26 cellular contexts compared by ENCODE assay signal in the genomic region with DNA sequence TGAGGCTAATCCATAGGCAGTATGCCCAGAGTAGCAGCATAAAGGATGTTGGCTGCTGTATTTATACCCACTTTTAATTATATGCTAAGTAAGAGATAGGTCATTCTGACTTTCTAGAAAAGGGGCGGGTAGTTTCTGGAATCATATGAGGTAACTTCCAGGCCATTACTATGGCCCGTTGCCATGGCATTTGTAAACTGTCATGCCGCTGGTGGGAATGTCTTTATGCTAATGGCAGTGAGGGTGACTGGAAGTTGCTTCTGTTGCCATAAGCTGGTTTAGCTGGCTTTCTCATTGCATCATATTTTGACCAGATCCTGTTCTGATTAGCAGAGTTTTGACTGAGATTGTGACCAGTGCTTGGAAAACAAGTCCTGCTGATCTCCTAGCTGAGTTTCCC.
"Had no signal": no experiment of that assay in that cellular context is flagged by ENCODE, and none has a peak within 500 bp of the region (broad histone marks: within the 10 kb centered on the region; RNA-seq: fewer than 3 reads in every experiment).

No MANE protein-coding gene starts in this region.

- H3K27ac ChIP-seq: breast epithelium, gastroesophageal sphincter, hepatocyte, left ventricle myocardium inferior, neutrophil, prostate gland, right atrium auricular region, upper lobe of left lung had no signal

- H3K4me1 ChIP-seq: breast epithelium, gastroesophageal sphincter, left ventricle myocardium inferior, prostate gland, right atrium auricular region, upper lobe of left lung had no signal

- H3K9me3 ChIP-seq: breast epithelium, gastroesophageal sphincter, left ventricle myocardium inferior, neutrophil, prostate gland, right atrium auricular region, upper lobe of left lung had no signal

- H3K36me3 ChIP-seq: breast epithelium, gastroesophageal sphincter, left ventricle myocardium inferior, neutrophil, prostate gland, right atrium auricular region, upper lobe of left lung had no signal

- H3K4me3 ChIP-seq: breast epithelium, gastroesophageal sphincter, hepatocyte, left ventricle myocardium inferior, lung, prostate gland, right atrium auricular region, smooth muscle cell, upper lobe of left lung had no signal

- DNase-seq: activated CD4-positive, alpha-beta T cell treated with anti-CD3 and anti-CD28 coated beads, Interleukin-2, amount 10 ng/mL, durations not matched to agents 7 days and 5 days; activated CD4-positive, CD25-positive, alpha-beta regulatory T cell treated with anti-CD3 and anti-CD28 coated beads, Interleukin-2, amount 50 U/mL, for 72 hours; activated CD8-positive, alpha-beta T cell treated with anti-CD3 and anti-CD28 coated beads for 36 hours; activated naive CD8-positive, alpha-beta T cell treated with anti-CD3 and anti-CD28 coated beads, Interleukin-2, amount 50 U/mL, for 24 hours; activated T-cell treated with anti-CD3 and anti-CD28 coated beads, Interleukin-2, amount 50 U/mL, for 4 hours; amygdala; endodermal cell; islet precursor cell; left ventricle myocardium inferior; naive B cell; nephron progenitor cell; stimulated activated CD4-positive, alpha-beta T cell treated with anti-CD3 and anti-CD28 coated beads, Interleukin-1b, Interleukin-23, amount 100 ng/mL, for 48 hours; stimulated activated CD4-positive, alpha-beta T cell treated with anti-CD3 and anti-CD28 coated beads, Interleukin-4, amount 100 ng/mL, for 4 hours; stimulated activated CD8-positive, alpha-beta memory T cell treated with anti-CD3 and anti-CD28 coated beads, Interleukin-4, amount 100 ng/mL, for 48 hours; stimulated activated naive CD8-positive, alpha-beta T cell treated with anti-CD3 and anti-CD28 coated beads, Interleukin-15, amount 100 ng/mL, for 72 hours; substantia nigra; T-helper 2 cell; upper lobe of left lung had no signal

- H3K27me3 ChIP-seq: breast epithelium, gastroesophageal sphincter, hepatocyte, neutrophil, right atrium auricular region, upper lobe of left lung had no signal
